Comparison of ENCODE assay signal across 8 cellular contexts in genomic region chr1:27364696-27365371, GRCh38. TPM values are rescaled to one million over a fixed set of nuclear protein-coding genes. Genes with fewer than 3 reads are reported as not detected.
DNase-seq lines count a peak whose midpoint lies in the region; ATAC-seq and TF ChIP-seq lines count a peak whose summit lies in the region.

No MANE protein-coding gene starts in this region.

- peaks cover 15% of the 10 kb centered on the region for H3K4me1 ChIP-seq in mesodermal cell (ENCODE audit: control insufficient read depth, insufficient read depth, low read length, poor library complexity, severe bottlenecking)

- WGBS in mesodermal cell (ENCODE audit: insufficient coverage in 2 of 2), 2 experiments, result 85 to 92% methylated on average over 7 to 8 of the region's 11 CpGs

- H3K36me3 ChIP-seq in mesodermal cell (ENCODE audit: control insufficient read depth, insufficient read depth, low read length), result peaks cover 9% of the 10 kb centered on the region

- no peak for DNase-seq in stimulated activated naive CD8-positive, alpha-beta T cell treated with anti-CD3 and anti-CD28 coated beads, Interleukin-15, Interleukin-2, amounts not matched to agents 100 U/mL and 50 U/mL, for 24 hours
- DNase-seq in stimulated activated CD4-positive, alpha-beta T cell treated with anti-CD3 and anti-CD28 coated beads, Interleukin-4, amount 100 ng/mL, for 4 hours, result no peak
- DNase-seq in NK-92 (lab: John Stamatoyannopoulos, UW; ENCODE audit: unreplicated experiment) (no peak), RPMI8226 (no peak)

- peak overlapping the region; percentile 92 for H3K27ac ChIP-seq in mesodermal cell (ENCODE audit: low read depth, low read length, severe bottlenecking)

- peak overlapping the region; percentile 81 for H3K4me3 Mint-ChIP-seq in stimulated activated naive CD8-positive, alpha-beta T cell treated with anti-CD3 and anti-CD28 coated beads, Interleukin-15, Interleukin-2, amounts not matched to agents 100 ng/mL and 50 ng/mL, for 24 hours
- H3K4me3 Mint-ChIP-seq in brain, result peak overlapping the region; percentile 92 to 96 (median 94)

- no peaks in the 10 kb centered on the region for H3K36me3 Mint-ChIP-seq in stimulated activated naive CD8-positive, alpha-beta T cell treated with anti-CD3 and anti-CD28 coated beads, Interleukin-15, Interleukin-2, amounts not matched to agents 100 ng/mL and 50 ng/mL, for 24 hours (ENCODE audit: low read depth)
- no peaks in the 10 kb centered on the region for H3K36me3 Mint-ChIP-seq in brain

- H3K4me1 Mint-ChIP-seq in stimulated activated naive CD8-positive, alpha-beta T cell treated with anti-CD3 and anti-CD28 coated beads, Interleukin-15, Interleukin-2, amounts not matched to agents 100 ng/mL and 50 ng/mL, for 24 hours (ENCODE audit: low read depth), result peaks cover 37% of the 10 kb centered on the region
- peaks cover 34% of the 10 kb centered on the region for H3K4me1 Mint-ChIP-seq in brain

- H3K9me3 ChIP-seq in mesodermal cell (ENCODE audit: control insufficient read depth, low read length), result no peaks in the 10 kb centered on the region

- ATAC-seq in stimulated activated naive CD8-positive, alpha-beta T cell treated with anti-CD3 and anti-CD28 coated beads, Interleukin-15, Interleukin-2, amounts not matched to agents 100 U/mL and 50 U/mL, for 24 hours, result no peak
- ATAC-seq in HG03520 (IDR thresholded peaks at IDR 0.05; ENCODE audit: unreplicated experiment), result no peak

- H3K4me3 ChIP-seq in mesodermal cell (ENCODE audit: extremely low read depth, insufficient read depth, low read length, poor library complexity, severe bottlenecking), result peak overlapping the region; percentile 67

- no peaks in the 10 kb centered on the region for H3K9me3 Mint-ChIP-seq in stimulated activated naive CD8-positive, alpha-beta T cell treated with anti-CD3 and anti-CD28 coated beads, Interleukin-15, Interleukin-2, amounts not matched to agents 100 ng/mL and 50 ng/mL, for 24 hours
- no peaks in the 10 kb centered on the region for H3K9me3 Mint-ChIP-seq in brain

- H3K27me3 Mint-ChIP-seq in stimulated activated naive CD8-positive, alpha-beta T cell treated with anti-CD3 and anti-CD28 coated beads, Interleukin-15, Interleukin-2, amounts not matched to agents 100 ng/mL and 50 ng/mL, for 24 hours, result no peaks in the 10 kb centered on the region
- peaks cover 11% of the 10 kb centered on the region for H3K27me3 Mint-ChIP-seq in brain

- peak overlapping the region; percentile 67 for H3K27ac Mint-ChIP-seq in stimulated activated naive CD8-positive, alpha-beta T cell treated with anti-CD3 and anti-CD28 coated beads, Interleukin-15, Interleukin-2, amounts not matched to agents 100 ng/mL and 50 ng/mL, for 24 hours
- H3K27ac Mint-ChIP-seq in brain, result peak overlapping the region; percentile 92 to 98 (median 97)

- no peak for TF ChIP-seq CTCF in brain (conservative IDR thresholded peaks at IDR 0.05)

RNA-seq across cellular contexts. Expression of gene MAP3K6, which starts 1.9 kb away (rescaled TPM):
- polyA plus RNA-seq in brain (ENCODE audit: insufficient read depth, low read depth, low replicate concordance), result 6.9 TPM
- 26.4 TPM for polyA plus RNA-seq in mesodermal cell (2013, experiment 1 of 2)
- 19.3 TPM for polyA plus RNA-seq in mesodermal cell (2013, experiment 2 of 2)

RNA-seq across cellular contexts. Expression of gene FCN3, which starts 9.8 kb away (rescaled TPM):
- polyA plus RNA-seq in brain (ENCODE audit: insufficient read depth, low read depth, low replicate concordance), result 1.4 TPM
- polyA plus RNA-seq in mesodermal cell (2013, experiment 1 of 2), result 131 TPM
- 74.3 TPM for polyA plus RNA-seq in mesodermal cell (2013, experiment 2 of 2)

RNA-seq across cellular contexts. Expression of gene CD164L2, which starts 18.3 kb away (rescaled TPM):
- 2.2 TPM for polyA plus RNA-seq in brain (ENCODE audit: insufficient read depth, low read depth, low replicate concordance)
- 3.1 TPM for polyA plus RNA-seq in mesodermal cell (2013, experiment 1 of 2)
- 1.2 TPM for polyA plus RNA-seq in mesodermal cell (2013, experiment 2 of 2)

RNA-seq across cellular contexts. Expression of gene SYTL1, which starts 23.0 kb away (rescaled TPM):
- polyA plus RNA-seq in brain (ENCODE audit: insufficient read depth, low read depth, low replicate concordance), result 24.1 TPM
- polyA plus RNA-seq in mesodermal cell (2013, experiment 1 of 2), result 4.2 TPM
- 5.4 TPM for polyA plus RNA-seq in mesodermal cell (2013, experiment 2 of 2)

RNA-seq across cellular contexts. Expression of gene GPR3, which starts 27.6 kb away (rescaled TPM):
- 2.7 TPM for polyA plus RNA-seq in brain (ENCODE audit: insufficient read depth, low read depth, low replicate concordance)
- 6.0 TPM for polyA plus RNA-seq in mesodermal cell (2013, experiment 1 of 2)
- 6.1 TPM for polyA plus RNA-seq in mesodermal cell (2013, experiment 2 of 2)
